In genomic region chr1:166925791-166926483, GRCh38 we compare ENCODE assay signal across 13 cellular contexts. TPM values are rescaled to one million over a fixed set of nuclear protein-coding genes. Genes with fewer than 3 reads are reported as not detected.
DNase-seq lines count a peak whose midpoint lies in the region; ATAC-seq and TF ChIP-seq lines count a peak whose summit lies in the region.
"Had no signal": no experiment of that assay in that cellular context is flagged by ENCODE, and none has a peak within 500 bp of the region (broad histone marks: within the 10 kb centered on the region; RNA-seq: fewer than 3 reads in every experiment).

No MANE protein-coding gene starts in this region.

- TF ChIP-seq CTCF in cardiac fibroblast (IDR thresholded peaks at IDR 0.05; ENCODE audit: low read depth, low read length) = no peak

- no peak for ATAC-seq in GM19328 (IDR thresholded peaks at IDR 0.05; ENCODE audit: unreplicated experiment)
- ATAC-seq: body of pancreas, left lung had no signal

- peak; percentile 63 for DNase-seq in AG08395 (ENCODE audit: low spot score)
- DNase-seq in HT1080 (ENCODE audit: low read depth) = peak; percentile 87
- DNase-seq in cardiac fibroblast (ENCODE audit: low read depth in 2 of 2) = peak; percentile 41 to 60
- DNase-seq in left kidney (ENCODE audit: low read depth, low spot score) = peak; percentile 82
- DNase-seq in DMS153 treated with DMSO at 0.1 percent for 48 hours (lab: John Stamatoyannopoulos, UW; ENCODE audit: unreplicated experiment) = no peak
- DNase-seq in NCI-H82 (lab: John Stamatoyannopoulos, UW) = no peak
- DNase-seq in stimulated activated CD4-positive, alpha-beta T cell treated with anti-CD3 and anti-CD28 coated beads, Interleukin-4, amount 100 ng/mL, for 24 hours = no peak
- DNase-seq: body of pancreas, esophagus squamous epithelium, left lung, NCI-H1694, retina had no signal

- no peak overlapping the region for H3K4me3 ChIP-seq in cardiac fibroblast (replicated peaks in 1 of 2; ENCODE audit: low read depth in 2 of 2, low read length in 2 of 2)
- H3K4me3 ChIP-seq: body of pancreas, esophagus squamous epithelium, left lung had no signal

RNA-seq across cellular contexts. Expression of gene ILDR2, which starts 49.4 kb away (rescaled TPM):
- 8.3 and 15.4 TPM in 2 replicates for total RNA-seq in HT1080 (2014; rRNA removed; shearing (Covaris generic))
- 0.23 and 0.33 TPM in 2 replicates for polyA plus RNA-seq in HT1080 (2015; cell fraction: cytosol; rRNA removed)
- polyA plus RNA-seq in HT1080 (2015; cell fraction: nucleus; rRNA removed) = 0.17 TPM in 2 replicates

RNA-seq across cellular contexts. Expression of gene TADA1, which starts 49.9 kb away (rescaled TPM):
- total RNA-seq in HT1080 (2014; rRNA removed; shearing (Covaris generic)) = 9.3 and 13.6 TPM in 2 replicates
- polyA plus RNA-seq in HT1080 (2015; cell fraction: cytosol; rRNA removed) = 10.2 and 11.0 TPM in 2 replicates
- polyA plus RNA-seq in HT1080 (2015; cell fraction: nucleus; rRNA removed) = 13.2 and 15.3 TPM in 2 replicates

Comparison
In these comparisons a context has a peak if more than half of its experiments do, and no peak if none do; other contexts are left out.
1. DNase-seq: peak in AG08395 (single experiment), HT1080 (single experiment), cardiac fibroblast (2 of 2) and left kidney (single experiment); none in DMS153 treated with DMSO at 0.1 percent for 48 hours (single experiment), NCI-H82 (single experiment) and stimulated activated CD4-positive, alpha-beta T cell treated with anti-CD3 and anti-CD28 coated beads, Interleukin-4, amount 100 ng/mL, for 24 hours (single experiment).